In the genomic region with DNA sequence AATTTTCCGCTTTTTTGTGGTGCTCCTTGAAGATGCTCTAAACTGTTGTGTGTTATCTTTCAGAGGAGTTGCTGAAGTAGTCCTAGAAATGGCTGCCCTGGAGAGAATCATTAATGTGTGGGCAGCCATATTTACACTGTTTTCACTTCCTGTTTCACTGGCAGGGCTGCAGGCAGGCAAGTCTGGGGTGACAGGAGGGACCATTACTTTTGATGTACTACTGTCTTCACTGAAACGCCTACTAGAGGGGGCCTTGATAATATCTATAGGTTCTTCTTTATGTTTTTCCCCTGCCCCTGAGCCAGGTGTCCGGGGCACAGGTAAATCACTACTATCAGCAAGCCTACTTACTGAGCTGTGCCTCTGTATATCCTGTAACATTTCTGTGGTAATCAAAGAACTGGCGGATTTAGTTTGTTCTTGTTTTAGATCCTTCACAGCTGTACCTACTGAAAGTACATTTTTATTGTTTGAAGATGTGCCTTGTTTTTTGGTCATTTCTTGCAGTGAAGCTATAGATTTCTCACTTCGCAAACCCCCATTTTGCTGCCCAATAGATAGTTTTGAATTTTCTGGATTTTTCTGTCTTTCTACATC, we compare ENCODE assay signal across 8 cellular contexts. TPM values are rescaled to one million over a fixed set of nuclear protein-coding genes. Genes with fewer than 3 reads are reported as not detected.
DNase-seq lines count a peak whose midpoint lies in the region; ATAC-seq and TF ChIP-seq lines count a peak whose summit lies in the region.

No MANE protein-coding gene starts in this region.

- TF ChIP-seq CTCF in foreskin fibroblast (IDR thresholded peaks at IDR 0.05; ENCODE audit: low read depth, low read length) = no peak

- CTCF ChIA-PET in activated naive CD4-positive, alpha-beta T cell treated with anti-CD3 and anti-CD28 coated beads for 36 hours (lab: Charles Lee) = interaction anchor here (0.6 kb wide), 1 partner anchor 35 kb away, joined by 3 read pairs; no protein-coding TSS in a partner anchor

- no peak overlapping the region for H3K4me3 Mint-ChIP-seq in activated naive CD4-positive, alpha-beta T cell treated with anti-CD3 and anti-CD28 coated beads for 36 hours
- H3K4me3 Mint-ChIP-seq in stimulated activated memory B cell treated with anti-CD40 and anti-IgM and Interleukin-4, amounts not matched to agents 10 μg/mL and 1 μg/mL and 100 μg/mL, for 72 hours = no peak overlapping the region

- no peaks in the 10 kb centered on the region for H3K9me3 Mint-ChIP-seq in activated naive CD4-positive, alpha-beta T cell treated with anti-CD3 and anti-CD28 coated beads for 36 hours
- H3K9me3 Mint-ChIP-seq in stimulated activated memory B cell treated with anti-CD40 and anti-IgM and Interleukin-4, amounts not matched to agents 10 μg/mL and 1 μg/mL and 100 μg/mL, for 72 hours = no peaks in the 10 kb centered on the region

- no peaks in the 10 kb centered on the region for H3K27me3 Mint-ChIP-seq in activated naive CD4-positive, alpha-beta T cell treated with anti-CD3 and anti-CD28 coated beads for 36 hours (ENCODE audit: low read depth)
- no peaks in the 10 kb centered on the region for H3K27me3 Mint-ChIP-seq in stimulated activated memory B cell treated with anti-CD40 and anti-IgM and Interleukin-4, amounts not matched to agents 10 μg/mL and 1 μg/mL and 100 μg/mL, for 72 hours

- peaks cover 18% of the 10 kb centered on the region for H3K36me3 Mint-ChIP-seq in activated naive CD4-positive, alpha-beta T cell treated with anti-CD3 and anti-CD28 coated beads for 36 hours (ENCODE audit: low read depth)
- peaks cover 36% of the 10 kb centered on the region for H3K36me3 Mint-ChIP-seq in stimulated activated memory B cell treated with anti-CD40 and anti-IgM and Interleukin-4, amounts not matched to agents 10 μg/mL and 1 μg/mL and 100 μg/mL, for 72 hours

- peak overlapping the region; percentile 65 for H3K27ac Mint-ChIP-seq in activated naive CD4-positive, alpha-beta T cell treated with anti-CD3 and anti-CD28 coated beads for 36 hours
- H3K27ac Mint-ChIP-seq in stimulated activated memory B cell treated with anti-CD40 and anti-IgM and Interleukin-4, amounts not matched to agents 10 μg/mL and 1 μg/mL and 100 μg/mL, for 72 hours = peak overlapping the region; percentile 71

- ATAC-seq in HG02840 (IDR thresholded peaks at IDR 0.05; ENCODE audit: low FRiP score, unreplicated experiment) = peak; percentile 96
- ATAC-seq in stimulated activated memory B cell treated with anti-CD40 and anti-IgM and Interleukin-4, amounts not matched to agents 10 μg/mL and 1 μg/mL and 100 μg/mL, for 72 hours = peak; percentile 98

- H3K4me1 Mint-ChIP-seq in activated naive CD4-positive, alpha-beta T cell treated with anti-CD3 and anti-CD28 coated beads for 36 hours (ENCODE audit: low read depth) = peaks cover 14% of the 10 kb centered on the region
- peaks cover 14% of the 10 kb centered on the region for H3K4me1 Mint-ChIP-seq in stimulated activated memory B cell treated with anti-CD40 and anti-IgM and Interleukin-4, amounts not matched to agents 10 μg/mL and 1 μg/mL and 100 μg/mL, for 72 hours

- DNase-seq in activated naive CD4-positive, alpha-beta T cell treated with anti-CD3 and anti-CD28 coated beads for 36 hours = no peak
- DNase-seq in activated naive CD4-positive, alpha-beta T cell treated with Interleukin-2 at 50 U/mL for 16 hours = no peak
- DNase-seq in NOMO-1 (lab: John Stamatoyannopoulos, UW; ENCODE audit: unreplicated experiment in 2 of 2) (peak; percentile 19 to 63), occipital lobe (lab: John Stamatoyannopoulos, UW) (no peak), COLO668 (lab: John Stamatoyannopoulos, UW; ENCODE audit: unreplicated experiment) (no peak), foreskin fibroblast (no peak)

- H3K4me3 ChIP-seq in foreskin fibroblast (ENCODE audit: low read depth in 1 of 2, low read length in 2 of 2) = no peak overlapping the region

- intact Hi-C loops in activated naive CD4-positive, alpha-beta T cell treated with anti-CD3 and anti-CD28 coated beads for 36 hours (cut with micrococcal nuclease) = no loop called here

RNA-seq across cellular contexts. Expression of a gene that starts 39.7 kb away (rescaled TPM):
- 10 to 100 TPM; 54.9 to 55.0 TPM for total RNA-seq in activated naive CD4-positive, alpha-beta T cell treated with anti-CD3 and anti-CD28 coated beads for 36 hours
- total RNA-seq in occipital lobe = 110 TPM

Comparison
In these comparisons a context has a peak if more than half of its experiments do, and no peak if none do; other contexts are left out.
1. DNase-seq: peak in NOMO-1 (2 of 2); none in activated naive CD4-positive, alpha-beta T cell treated with anti-CD3 and anti-CD28 coated beads for 36 hours (single experiment), activated naive CD4-positive, alpha-beta T cell treated with Interleukin-2 at 50 U/mL for 16 hours (single experiment), occipital lobe (single experiment), COLO668 (single experiment) and foreskin fibroblast (0 of 2).